19 cellular contexts compared by ENCODE assay signal in genomic region chr14:96634481-96634880, GRCh38.
DNase-seq lines count a peak whose midpoint lies in the region; ATAC-seq and TF ChIP-seq lines count a peak whose summit lies in the region.
"Had no signal": no experiment of that assay in that cellular context is flagged by ENCODE, and none has a peak within 500 bp of the region (broad histone marks: within the 10 kb centered on the region; RNA-seq: fewer than 3 reads in every experiment).

No MANE protein-coding gene starts in this region.

- H3K27ac ChIP-seq in esophagus muscularis mucosa (replicated peaks in 1 of 4) (no peak overlapping the region), stomach (no peak overlapping the region)

- peak; percentile 6 for DNase-seq in activated CD4-positive, alpha-beta memory T cell treated with anti-CD3 and anti-CD28 coated beads, Interleukin-2, amount 10 ng/mL, durations not matched to agents 7 days and 5 days
- no peak for DNase-seq in activated CD4-positive, alpha-beta memory T cell treated with anti-CD3 and anti-CD28 coated beads for 36 hours
- DNase-seq in HEK293T (ENCODE audit: extremely low spot score) (peak; percentile 3), esophagus muscularis mucosa (ENCODE audit: extremely low spot score) (peak; percentile 82), stomach (peak; percentile 17), cerebellar cortex (ENCODE audit: low spot score) (no peak), NCI-H146 treated with DMSO at 0.1 percent for 48 hours (lab: John Stamatoyannopoulos, UW; ENCODE audit: unreplicated experiment) (no peak)
- DNase-seq: 8988T, DMS79 treated with DMSO at 0.1 percent for 48 hours, GDM1, GOT3, HFFc6, NCI-H1092, NCI-H1694 treated with DMSO at 0.1 percent for 48 hours, NCI-H748 treated with DMSO at 0.1 percent for 48 hours had no signal

- H3K4me3 ChIP-seq in esophagus muscularis mucosa = no peak overlapping the region
- no peak overlapping the region for H3K4me3 ChIP-seq in stomach
- H3K4me3 ChIP-seq: K562 had no signal

- POLR2A ChIA-PET in activated CD4-positive, alpha-beta memory T cell treated with anti-CD3 and anti-CD28 coated beads, Interleukin-2, amount 10 ng/mL, durations not matched to agents 7 days and 5 days (lab: Charles Lee) = no interaction called here
- POLR2A ChIA-PET in activated CD4-positive, alpha-beta memory T cell treated with anti-CD3 and anti-CD28 coated beads for 36 hours (lab: Charles Lee) = no interaction called here
- POLR2A ChIA-PET in HEK293T (lab: Yijun Ruan, JAX) = interaction anchor here (1.0 kb wide), 1 partner anchor 10 kb away, joined by 3 read pairs; no protein-coding TSS in a partner anchor

- CTCF ChIA-PET in activated CD4-positive, alpha-beta memory T cell treated with anti-CD3 and anti-CD28 coated beads, Interleukin-2, amount 10 ng/mL, durations not matched to agents 7 days and 5 days (lab: Charles Lee) = no interaction called here
- CTCF ChIA-PET in activated CD4-positive, alpha-beta memory T cell treated with anti-CD3 and anti-CD28 coated beads for 36 hours (lab: Charles Lee) = no interaction called here
- CTCF ChIA-PET in HEK293T (lab: Yijun Ruan, JAX) = no interaction called here

- WGBS in esophagus muscularis mucosa = 90% methylated on average over 6 of the region's 9 CpGs
- WGBS in stomach, 5 donors = 58 to 77% (median 74%) methylated on average over 9 of the region's 9 CpGs

- no peaks in the 10 kb centered on the region for H3K36me3 Mint-ChIP-seq in activated CD4-positive, alpha-beta memory T cell treated with anti-CD3 and anti-CD28 coated beads, Interleukin-2, amount 10 ng/mL, durations not matched to agents 7 days and 5 days (ENCODE audit: low read depth)
- H3K36me3 Mint-ChIP-seq in activated CD4-positive, alpha-beta memory T cell treated with anti-CD3 and anti-CD28 coated beads for 36 hours = no peaks in the 10 kb centered on the region

- TF ChIP-seq CTCF in esophagus muscularis mucosa (IDR thresholded peaks at IDR 0.05) (no peak), stomach (IDR thresholded peaks at IDR 0.05) (no peak)

- TF ChIP-seq EP300 in esophagus muscularis mucosa (IDR thresholded peaks at IDR 0.05) = no peak
- no peak for TF ChIP-seq EP300 in stomach (IDR thresholded peaks at IDR 0.05)

- H3K36me3 ChIP-seq in esophagus muscularis mucosa (no peaks in the 10 kb centered on the region), stomach (no peaks in the 10 kb centered on the region)

- no peak overlapping the region for H3K27ac Mint-ChIP-seq in activated CD4-positive, alpha-beta memory T cell treated with anti-CD3 and anti-CD28 coated beads, Interleukin-2, amount 10 ng/mL, durations not matched to agents 7 days and 5 days
- no peak overlapping the region for H3K27ac Mint-ChIP-seq in activated CD4-positive, alpha-beta memory T cell treated with anti-CD3 and anti-CD28 coated beads for 36 hours
- H3K27ac Mint-ChIP-seq: HFFc6 had no signal

- no peaks in the 10 kb centered on the region for H3K4me1 Mint-ChIP-seq in activated CD4-positive, alpha-beta memory T cell treated with anti-CD3 and anti-CD28 coated beads, Interleukin-2, amount 10 ng/mL, durations not matched to agents 7 days and 5 days
- H3K4me1 Mint-ChIP-seq in activated CD4-positive, alpha-beta memory T cell treated with anti-CD3 and anti-CD28 coated beads for 36 hours (ENCODE audit: low read depth) = no peaks in the 10 kb centered on the region

- H3K27me3 Mint-ChIP-seq in activated CD4-positive, alpha-beta memory T cell treated with anti-CD3 and anti-CD28 coated beads, Interleukin-2, amount 10 ng/mL, durations not matched to agents 7 days and 5 days = no peaks in the 10 kb centered on the region
- H3K27me3 Mint-ChIP-seq in activated CD4-positive, alpha-beta memory T cell treated with anti-CD3 and anti-CD28 coated beads for 36 hours = no peaks in the 10 kb centered on the region

- H3K9me3 Mint-ChIP-seq in activated CD4-positive, alpha-beta memory T cell treated with anti-CD3 and anti-CD28 coated beads, Interleukin-2, amount 10 ng/mL, durations not matched to agents 7 days and 5 days = no peaks in the 10 kb centered on the region
- H3K9me3 Mint-ChIP-seq in activated CD4-positive, alpha-beta memory T cell treated with anti-CD3 and anti-CD28 coated beads for 36 hours = no peaks in the 10 kb centered on the region
- H3K9me3 Mint-ChIP-seq: HFFc6 had no signal

- no peak overlapping the region for H3K4me3 Mint-ChIP-seq in activated CD4-positive, alpha-beta memory T cell treated with anti-CD3 and anti-CD28 coated beads, Interleukin-2, amount 10 ng/mL, durations not matched to agents 7 days and 5 days
- no peak overlapping the region for H3K4me3 Mint-ChIP-seq in activated CD4-positive, alpha-beta memory T cell treated with anti-CD3 and anti-CD28 coated beads for 36 hours
- H3K4me3 Mint-ChIP-seq: HFFc6 had no signal

- no peak for ATAC-seq in HG03442 (IDR thresholded peaks at IDR 0.05; ENCODE audit: unreplicated experiment)
- ATAC-seq: K562, Right ventricle myocardium inferior, SK-N-SH treated with all-trans-retinoic acid at 6 μM for 48 hours had no signal

- H3K9me3 ChIP-seq in esophagus muscularis mucosa (peaks cover 0 to 7% (median 0%) of the 10 kb centered on the region in 4 donors), stomach (peaks cover 0 to 9% (median 5%) of the 10 kb centered on the region in 4 donors)

- no peaks in the 10 kb centered on the region for H3K27me3 ChIP-seq in esophagus muscularis mucosa
- no peaks in the 10 kb centered on the region for H3K27me3 ChIP-seq in stomach

- TF ChIP-seq POLR2A in esophagus muscularis mucosa (IDR thresholded peaks at IDR 0.05; ENCODE audit: low read depth) (no peak), stomach (IDR thresholded peaks at IDR 0.05) (no peak)

- no peaks in the 10 kb centered on the region for H3K4me1 ChIP-seq in esophagus muscularis mucosa
- no peaks in the 10 kb centered on the region for H3K4me1 ChIP-seq in stomach

- intact Hi-C loops in activated CD4-positive, alpha-beta memory T cell treated with anti-CD3 and anti-CD28 coated beads for 36 hours (cut with micrococcal nuclease) = no loop called here
- intact Hi-C loops in esophagus muscularis mucosa (cut with DNase I) = no loop called here
- intact Hi-C loops in stomach (cut with DNase I; ENCODE audit: low total_unique reads) = no loop called here

TF ChIP-seq in HEK293T, 16 proteins besides CTCF, POLR2A, EP300 and RAD21:
- no peak for TF ChIP-seq ARNT (IDR thresholded peaks at IDR 0.05)
- TF ChIP-seq NFRKB (IDR thresholded peaks at IDR 0.05) = no peak
- no peak for TF ChIP-seq HDGF (IDR thresholded peaks at IDR 0.05; ENCODE audit: borderline replicate concordance)
- no peak for TF ChIP-seq SP1 (IDR thresholded peaks at IDR 0.05)
- no peak for TF ChIP-seq FOXK2 (IDR thresholded peaks at IDR 0.05)
- no peak for TF ChIP-seq FOXA1 (IDR thresholded peaks at IDR 0.05)
- TF ChIP-seq ZNF384 (IDR thresholded peaks at IDR 0.05) = no peak
- TF ChIP-seq PKNOX1 (IDR thresholded peaks at IDR 0.05) = no peak
- no peak for TF ChIP-seq TARDBP (IDR thresholded peaks at IDR 0.05)
- TF ChIP-seq ELF4 (IDR thresholded peaks at IDR 0.05) = no peak
- TF ChIP-seq CTBP1 (IDR thresholded peaks at IDR 0.05; ENCODE audit: borderline replicate concordance) = no peak
- TF ChIP-seq FOXM1 (IDR thresholded peaks at IDR 0.05; ENCODE audit: borderline replicate concordance) = no peak
- TF ChIP-seq BHLHE40 (IDR thresholded peaks at IDR 0.05; ENCODE audit: borderline replicate concordance) = no peak

Comparison
In these comparisons a context has a peak if more than half of its experiments do, and no peak if none do; other contexts are left out.
1. DNase-seq: peak in activated CD4-positive, alpha-beta memory T cell treated with anti-CD3 and anti-CD28 coated beads, Interleukin-2, amount 10 ng/mL, durations not matched to agents 7 days and 5 days (single experiment), HEK293T (single experiment), esophagus muscularis mucosa (single experiment) and stomach (single experiment); none in activated CD4-positive, alpha-beta memory T cell treated with anti-CD3 and anti-CD28 coated beads for 36 hours (single experiment), cerebellar cortex (single experiment) and NCI-H146 treated with DMSO at 0.1 percent for 48 hours (single experiment).